In the genomic region with DNA sequence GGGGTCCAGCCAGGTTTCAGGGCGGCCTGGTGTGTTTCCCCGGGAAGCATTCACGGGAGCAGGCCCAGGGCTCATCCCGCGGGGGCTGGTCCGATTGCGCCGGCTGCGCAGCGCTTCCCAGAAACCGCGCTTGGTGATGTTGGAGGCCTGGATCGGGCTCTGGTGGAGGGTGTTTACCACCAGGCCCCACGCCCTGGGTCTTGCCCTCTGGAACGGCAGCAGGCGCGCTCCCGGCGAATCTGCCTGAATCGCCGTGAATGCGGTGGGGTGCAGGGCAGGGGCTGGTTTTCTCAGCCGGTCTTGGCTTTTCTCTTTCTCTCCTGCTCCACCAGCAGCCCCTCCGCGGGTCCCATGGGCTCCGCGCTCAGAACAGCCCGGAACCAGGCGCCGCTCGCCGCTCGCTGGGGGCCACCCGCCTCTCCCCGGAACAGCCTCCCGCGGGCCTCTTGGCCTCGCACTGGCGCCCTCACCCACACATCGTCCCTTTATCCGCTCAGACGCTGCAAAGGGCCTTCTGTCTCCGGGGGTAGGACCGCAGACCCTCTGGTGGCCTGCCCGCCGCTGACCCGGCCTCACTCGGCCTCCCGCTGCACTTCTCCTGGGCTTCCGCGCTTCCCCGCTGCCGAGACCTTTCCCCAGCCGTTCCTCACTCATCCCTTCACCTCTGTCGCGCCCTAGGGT, we compare ENCODE assay signal across 11 cellular contexts.
DNase-seq lines count a peak whose midpoint lies in the region; ATAC-seq and TF ChIP-seq lines count a peak whose summit lies in the region.
"Had no signal": no experiment of that assay in that cellular context is flagged by ENCODE, and none has a peak within 500 bp of the region (broad histone marks: within the 10 kb centered on the region; RNA-seq: fewer than 3 reads in every experiment).

No MANE protein-coding gene starts in this region.

- POLR2A ChIA-PET in activated naive CD8-positive, alpha-beta T cell treated with anti-CD3 and anti-CD28 coated beads, Interleukin-2, amount 10 ng/mL, durations not matched to agents 7 days and 5 days (lab: Charles Lee) = no interaction called here

- peaks cover 1% of the 10 kb centered on the region for H3K36me3 Mint-ChIP-seq in activated naive CD8-positive, alpha-beta T cell treated with anti-CD3 and anti-CD28 coated beads, Interleukin-2, amount 10 ng/mL, durations not matched to agents 7 days and 5 days
- H3K36me3 Mint-ChIP-seq in glutamatergic neuron (ENCODE audit: unreplicated experiment) = no peaks in the 10 kb centered on the region
- no peaks in the 10 kb centered on the region for H3K36me3 Mint-ChIP-seq in nephron progenitor cell (ENCODE audit: low read depth)
- H3K36me3 Mint-ChIP-seq: brain had no signal

- H3K27me3 Mint-ChIP-seq in activated naive CD8-positive, alpha-beta T cell treated with anti-CD3 and anti-CD28 coated beads, Interleukin-2, amount 10 ng/mL, durations not matched to agents 7 days and 5 days = peaks cover 32% of the 10 kb centered on the region
- H3K27me3 Mint-ChIP-seq in glutamatergic neuron (ENCODE audit: unreplicated experiment) (peaks cover 6% of the 10 kb centered on the region), nephron progenitor cell (ENCODE audit: low read depth, poor library complexity) (peaks cover 41% of the 10 kb centered on the region)

- H3K4me3 Mint-ChIP-seq in activated naive CD8-positive, alpha-beta T cell treated with anti-CD3 and anti-CD28 coated beads, Interleukin-2, amount 10 ng/mL, durations not matched to agents 7 days and 5 days = peak overlapping the region; percentile 56
- peak overlapping the region; percentile 83 for H3K4me3 Mint-ChIP-seq in glutamatergic neuron (ENCODE audit: unreplicated experiment)
- peak overlapping the region; percentile 68 for H3K4me3 Mint-ChIP-seq in nephron progenitor cell

- DNase-seq in AG20443 (ENCODE audit: low spot score) (peak; percentile 34), glutamatergic neuron (peak; percentile 58), nephron progenitor cell (peak; percentile 11), RPMI8226 (no peak), NCI-H2227 (lab: John Stamatoyannopoulos, UW; ENCODE audit: unreplicated experiment) (no peak), SIG-M5 treated with dmso at 0.1 percent for 504 hours (lab: John Stamatoyannopoulos, UW; ENCODE audit: unreplicated experiment) (no peak)
- DNase-seq in activated naive CD8-positive, alpha-beta T cell treated with anti-CD3 and anti-CD28 coated beads, Interleukin-2, amount 10 ng/mL, durations not matched to agents 7 days and 5 days = no peak
- DNase-seq: activated T-cell treated with anti-CD3 and anti-CD28 coated beads for 4 hours, NCI-H187 had no signal

- no peaks in the 10 kb centered on the region for H3K9me3 Mint-ChIP-seq in activated naive CD8-positive, alpha-beta T cell treated with anti-CD3 and anti-CD28 coated beads, Interleukin-2, amount 10 ng/mL, durations not matched to agents 7 days and 5 days
- H3K9me3 Mint-ChIP-seq in glutamatergic neuron (ENCODE audit: unreplicated experiment) (peaks cover 4% of the 10 kb centered on the region), nephron progenitor cell (no peaks in the 10 kb centered on the region)

- no peak for TF ChIP-seq POLR2A in GM18505 (IDR thresholded peaks at IDR 0.05; ENCODE audit: borderline replicate concordance, extremely low read depth, insufficient read depth, insufficient read length)

- TF ChIP-seq CTCF in glutamatergic neuron (IDR thresholded peaks at IDR 0.05; ENCODE audit: partially characterized antibody, unreplicated experiment) (no peak), nephron progenitor cell (IDR thresholded peaks at IDR 0.05) (no peak)

- H3K27ac Mint-ChIP-seq in activated naive CD8-positive, alpha-beta T cell treated with anti-CD3 and anti-CD28 coated beads, Interleukin-2, amount 10 ng/mL, durations not matched to agents 7 days and 5 days = no peak overlapping the region
- peak overlapping the region; percentile 33 for H3K27ac Mint-ChIP-seq in glutamatergic neuron (ENCODE audit: unreplicated experiment)
- H3K27ac Mint-ChIP-seq in nephron progenitor cell = no peak overlapping the region
- H3K27ac Mint-ChIP-seq: brain had no signal

- ATAC-seq in activated naive CD8-positive, alpha-beta T cell treated with anti-CD3 and anti-CD28 coated beads, Interleukin-2, amount 10 ng/mL, durations not matched to agents 7 days and 5 days (ENCODE audit: low read depth) = peak; percentile 52
- no peak for ATAC-seq in GM18505 (IDR thresholded peaks at IDR 0.05; ENCODE audit: unreplicated experiment)

- H3K4me1 Mint-ChIP-seq in activated naive CD8-positive, alpha-beta T cell treated with anti-CD3 and anti-CD28 coated beads, Interleukin-2, amount 10 ng/mL, durations not matched to agents 7 days and 5 days = peaks cover 2% of the 10 kb centered on the region
- H3K4me1 Mint-ChIP-seq in glutamatergic neuron (ENCODE audit: low read depth, unreplicated experiment) = peaks cover 4% of the 10 kb centered on the region
- no peaks in the 10 kb centered on the region for H3K4me1 Mint-ChIP-seq in nephron progenitor cell
- H3K4me1 Mint-ChIP-seq: brain had no signal

Comparison
In these comparisons a context has a peak if more than half of its experiments do, and no peak if none do; other contexts are left out.
1. DNase-seq: peak in AG20443 (single experiment), glutamatergic neuron (single experiment) and nephron progenitor cell (single experiment); none in activated naive CD8-positive, alpha-beta T cell treated with anti-CD3 and anti-CD28 coated beads, Interleukin-2, amount 10 ng/mL, durations not matched to agents 7 days and 5 days (single experiment), RPMI8226 (single experiment), NCI-H2227 (single experiment) and SIG-M5 treated with dmso at 0.1 percent for 504 hours (single experiment).
2. Peak in every context shown above with its lines, with median percentiles within 50 percentile points of each other: H3K4me3 Mint-ChIP-seq.